In the genomic region with DNA sequence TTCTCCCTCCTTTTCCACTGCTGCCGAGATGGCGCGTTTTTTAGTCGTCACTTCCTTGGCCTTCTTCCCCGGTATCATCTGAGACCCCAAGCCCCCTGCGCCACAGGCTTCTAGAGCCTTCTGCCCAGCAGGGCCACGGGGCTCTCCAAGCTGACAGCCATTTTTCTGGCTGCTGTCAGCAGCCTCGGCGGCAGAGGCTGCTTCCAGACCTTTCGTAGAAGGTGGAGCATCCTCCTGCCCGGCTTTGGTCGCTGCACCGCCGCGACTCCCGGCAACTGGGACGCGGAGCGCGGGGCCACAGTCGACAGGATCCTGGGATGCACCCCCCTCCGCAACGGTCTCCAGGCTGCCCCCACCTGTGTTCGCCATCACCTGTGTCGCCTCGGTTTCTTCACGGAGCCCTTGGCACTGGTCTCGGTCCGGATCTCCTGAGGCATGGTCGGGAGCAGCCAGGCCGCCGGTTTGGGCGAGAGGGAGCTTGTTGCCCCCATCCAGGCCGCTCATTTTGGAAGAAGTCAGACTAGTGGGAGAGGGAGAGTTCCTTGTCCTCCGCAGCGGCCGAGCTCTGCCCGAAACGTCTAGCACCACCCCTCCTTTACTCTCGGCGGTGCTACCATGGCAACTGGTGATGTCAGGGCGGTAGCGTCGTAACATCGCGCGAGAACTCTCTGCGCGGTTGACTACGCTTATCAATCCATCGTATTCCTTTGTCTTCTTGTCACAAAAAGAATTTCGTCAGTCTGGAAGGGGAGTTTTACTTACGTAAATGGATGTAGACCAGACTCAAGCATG, we compare ENCODE assay signal across 1 cellular context.
TF ChIP-seq lines count a peak whose summit lies in the region.

A gene (minus strand): TSS at position 571 of the 792 bp plus-strand sequence. CDS start 67 bp downstream, at position 504.

TF ChIP-seq in K562, 482 proteins besides CTCF, POLR2A, EP300 and RAD21 (continued from another document and continues in another):
- TF ChIP-seq, protein P1, sequence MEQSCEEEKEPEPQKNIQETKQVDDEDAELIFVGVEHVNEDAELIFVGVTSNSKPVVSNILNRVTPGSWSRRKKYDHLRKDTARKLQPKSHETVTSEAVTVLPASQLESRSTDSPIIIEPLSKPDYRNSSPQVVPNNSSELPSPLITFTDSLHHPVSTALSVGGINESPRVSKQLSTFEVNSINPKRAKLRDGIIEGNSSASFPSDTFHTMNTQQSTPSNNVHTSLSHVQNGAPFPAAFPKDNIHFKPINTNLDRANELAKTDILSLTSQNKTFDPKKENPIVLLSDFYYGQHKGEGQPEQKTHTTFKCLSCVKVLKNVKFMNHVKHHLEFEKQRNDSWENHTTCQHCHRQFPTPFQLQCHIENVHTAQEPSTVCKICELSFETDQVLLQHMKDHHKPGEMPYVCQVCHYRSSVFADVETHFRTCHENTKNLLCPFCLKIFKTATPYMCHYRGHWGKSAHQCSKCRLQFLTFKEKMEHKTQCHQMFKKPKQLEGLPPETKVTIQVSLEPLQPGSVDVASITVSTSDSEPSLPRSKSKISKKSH (CRISPR knock-in tag; IDR thresholded peaks at IDR 0.05): no peak
- TF ChIP-seq TSC22D4 (tag; IDR thresholded peaks at IDR 0.05): no peak
- TF ChIP-seq NCOA6 (IDR thresholded peaks at IDR 0.05): no peak
- no peak for TF ChIP-seq TRIM28 (IDR thresholded peaks at IDR 0.05)
- TF ChIP-seq ZNF408 (CRISPR knock-in tag; IDR thresholded peaks at IDR 0.05; ENCODE audit: low read depth): no peak
- TF ChIP-seq CBX1 (IDR thresholded peaks at IDR 0.05; ENCODE audit: low read depth): no peak
- TF ChIP-seq TBP (optimal IDR thresholded peaks at IDR 0.05; ENCODE audit: low read depth, low read length): peak; percentile 78
- TF ChIP-seq, protein P2, sequence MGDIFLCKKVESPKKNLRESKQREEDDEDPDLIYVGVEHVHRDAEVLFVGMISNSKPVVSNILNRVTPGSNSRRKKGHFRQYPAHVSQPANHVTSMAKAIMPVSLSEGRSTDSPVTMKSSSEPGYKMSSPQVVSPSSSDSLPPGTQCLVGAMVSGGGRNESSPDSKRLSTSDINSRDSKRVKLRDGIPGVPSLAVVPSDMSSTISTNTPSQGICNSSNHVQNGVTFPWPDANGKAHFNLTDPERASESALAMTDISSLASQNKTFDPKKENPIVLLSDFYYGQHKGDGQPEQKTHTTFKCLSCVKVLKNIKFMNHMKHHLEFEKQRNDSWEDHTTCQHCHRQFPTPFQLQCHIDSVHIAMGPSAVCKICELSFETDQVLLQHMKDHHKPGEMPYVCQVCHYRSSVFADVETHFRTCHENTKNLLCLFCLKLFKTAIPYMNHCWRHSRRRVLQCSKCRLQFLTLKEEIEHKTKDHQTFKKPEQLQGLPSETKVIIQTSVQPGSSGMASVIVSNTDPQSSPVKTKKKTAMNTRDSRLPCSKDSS (IDR thresholded peaks at IDR 0.05; ENCODE audit: low read depth, partially characterized antibody): no peak
- TF ChIP-seq, protein P3, sequence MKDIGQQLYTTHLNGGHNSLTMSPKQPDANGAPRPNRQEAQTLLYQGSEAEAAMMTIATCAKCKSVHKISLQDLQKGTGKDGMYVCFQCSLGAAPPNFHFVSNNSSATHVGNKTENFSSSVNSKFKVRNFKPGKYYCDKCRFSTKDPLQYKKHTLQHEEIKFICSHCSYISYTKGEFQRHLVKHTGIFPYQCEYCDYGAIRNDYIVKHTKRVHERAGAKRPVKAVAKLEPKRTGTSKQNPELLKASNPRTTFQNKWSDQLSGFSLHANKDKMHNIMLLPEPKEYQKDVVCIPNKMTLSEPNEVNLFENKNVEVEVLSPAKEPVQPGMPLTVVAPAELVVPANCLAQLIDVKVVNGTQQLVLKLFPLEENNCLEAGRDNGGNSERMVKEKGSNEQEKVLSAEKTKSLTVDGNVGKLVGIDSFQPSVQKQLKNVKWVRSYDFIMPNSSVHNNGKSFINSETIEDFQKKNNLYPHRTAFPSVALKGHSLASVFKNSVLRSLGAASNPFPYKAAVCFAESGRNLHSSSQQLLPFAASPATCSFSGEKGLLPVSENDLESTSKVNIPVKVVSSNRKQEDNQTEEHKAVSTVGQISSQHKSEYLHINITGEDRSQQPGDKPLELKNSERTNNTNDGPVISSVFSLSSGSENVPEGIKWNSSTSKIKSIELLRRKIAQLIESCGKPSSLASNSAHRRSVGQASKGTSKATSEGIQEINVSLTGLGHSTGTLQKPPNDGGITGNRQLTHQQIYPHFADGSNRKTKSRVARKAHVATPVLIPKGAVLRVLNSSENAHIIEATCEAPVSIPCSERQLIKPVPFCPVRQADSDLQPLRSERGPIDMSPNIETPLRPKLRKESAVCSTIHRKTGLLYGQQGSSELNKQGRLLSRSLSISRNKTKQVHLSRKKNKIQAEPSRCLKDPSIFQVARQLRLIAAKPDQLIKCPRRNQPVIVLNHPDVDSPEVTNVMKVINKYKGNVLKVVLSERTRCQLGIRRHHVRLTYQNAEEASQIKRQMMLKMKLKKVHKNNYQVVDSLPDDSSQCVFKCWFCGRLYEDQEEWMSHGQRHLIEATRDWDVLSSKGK (CRISPR knock-in tag; IDR thresholded peaks at IDR 0.05): no peak
- no peak for TF ChIP-seq ZNF79 (CRISPR knock-in tag; IDR thresholded peaks at IDR 0.05; ENCODE audit: low read depth)
- TF ChIP-seq, protein P4, sequence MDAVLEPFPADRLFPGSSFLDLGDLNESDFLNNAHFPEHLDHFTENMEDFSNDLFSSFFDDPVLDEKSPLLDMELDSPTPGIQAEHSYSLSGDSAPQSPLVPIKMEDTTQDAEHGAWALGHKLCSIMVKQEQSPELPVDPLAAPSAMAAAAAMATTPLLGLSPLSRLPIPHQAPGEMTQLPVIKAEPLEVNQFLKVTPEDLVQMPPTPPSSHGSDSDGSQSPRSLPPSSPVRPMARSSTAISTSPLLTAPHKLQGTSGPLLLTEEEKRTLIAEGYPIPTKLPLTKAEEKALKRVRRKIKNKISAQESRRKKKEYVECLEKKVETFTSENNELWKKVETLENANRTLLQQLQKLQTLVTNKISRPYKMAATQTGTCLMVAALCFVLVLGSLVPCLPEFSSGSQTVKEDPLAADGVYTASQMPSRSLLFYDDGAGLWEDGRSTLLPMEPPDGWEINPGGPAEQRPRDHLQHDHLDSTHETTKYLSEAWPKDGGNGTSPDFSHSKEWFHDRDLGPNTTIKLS (IDR thresholded peaks at IDR 0.05; ENCODE audit: borderline replicate concordance, low read depth): peak; percentile 20; the same call in 1 of the 2 replicates
- no peak for TF ChIP-seq ESRRB (CRISPR knock-in tag; IDR thresholded peaks at IDR 0.05; ENCODE audit: borderline replicate concordance)
- TF ChIP-seq MAZ (CRISPR knock-in tag; conservative IDR thresholded peaks at IDR 0.05 in 1 of 2, IDR thresholded peaks at IDR 0.05 in 1 of 2): no peak
- TF ChIP-seq STAG1 (CRISPR knock-in tag; IDR thresholded peaks at IDR 0.05; ENCODE audit: borderline replicate concordance): no peak
- no peak for TF ChIP-seq ILK (tag; IDR thresholded peaks at IDR 0.05; ENCODE audit: borderline replicate concordance, low read depth)
- TF ChIP-seq, protein P5, sequence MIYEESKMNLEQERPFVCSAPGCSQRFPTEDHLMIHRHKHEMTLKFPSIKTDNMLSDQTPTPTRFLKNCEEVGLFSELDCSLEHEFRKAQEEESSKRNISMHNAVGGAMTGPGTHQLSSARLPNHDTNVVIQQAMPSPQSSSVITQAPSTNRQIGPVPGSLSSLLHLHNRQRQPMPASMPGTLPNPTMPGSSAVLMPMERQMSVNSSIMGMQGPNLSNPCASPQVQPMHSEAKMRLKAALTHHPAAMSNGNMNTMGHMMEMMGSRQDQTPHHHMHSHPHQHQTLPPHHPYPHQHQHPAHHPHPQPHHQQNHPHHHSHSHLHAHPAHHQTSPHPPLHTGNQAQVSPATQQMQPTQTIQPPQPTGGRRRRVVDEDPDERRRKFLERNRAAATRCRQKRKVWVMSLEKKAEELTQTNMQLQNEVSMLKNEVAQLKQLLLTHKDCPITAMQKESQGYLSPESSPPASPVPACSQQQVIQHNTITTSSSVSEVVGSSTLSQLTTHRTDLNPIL (CRISPR knock-in tag; IDR thresholded peaks at IDR 0.05): no peak
- TF ChIP-seq, protein P6, sequence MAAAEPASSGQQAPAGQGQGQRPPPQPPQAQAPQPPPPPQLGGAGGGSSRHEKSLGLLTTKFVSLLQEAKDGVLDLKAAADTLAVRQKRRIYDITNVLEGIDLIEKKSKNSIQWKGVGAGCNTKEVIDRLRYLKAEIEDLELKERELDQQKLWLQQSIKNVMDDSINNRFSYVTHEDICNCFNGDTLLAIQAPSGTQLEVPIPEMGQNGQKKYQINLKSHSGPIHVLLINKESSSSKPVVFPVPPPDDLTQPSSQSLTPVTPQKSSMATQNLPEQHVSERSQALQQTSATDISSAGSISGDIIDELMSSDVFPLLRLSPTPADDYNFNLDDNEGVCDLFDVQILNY (CRISPR knock-in tag; IDR thresholded peaks at IDR 0.05): no peak
- no peak for TF ChIP-seq KDM4B (IDR thresholded peaks at IDR 0.05; ENCODE audit: borderline replicate concordance in 2 of 2, low read depth in 1 of 2)
- TF ChIP-seq ZFX (CRISPR knock-in tag; IDR thresholded peaks at IDR 0.05): peak; percentile 69
- peak; percentile 72 for TF ChIP-seq POLR2G (IDR thresholded peaks at IDR 0.05; ENCODE audit: low read depth, low read length)
- TF ChIP-seq, protein P7, sequence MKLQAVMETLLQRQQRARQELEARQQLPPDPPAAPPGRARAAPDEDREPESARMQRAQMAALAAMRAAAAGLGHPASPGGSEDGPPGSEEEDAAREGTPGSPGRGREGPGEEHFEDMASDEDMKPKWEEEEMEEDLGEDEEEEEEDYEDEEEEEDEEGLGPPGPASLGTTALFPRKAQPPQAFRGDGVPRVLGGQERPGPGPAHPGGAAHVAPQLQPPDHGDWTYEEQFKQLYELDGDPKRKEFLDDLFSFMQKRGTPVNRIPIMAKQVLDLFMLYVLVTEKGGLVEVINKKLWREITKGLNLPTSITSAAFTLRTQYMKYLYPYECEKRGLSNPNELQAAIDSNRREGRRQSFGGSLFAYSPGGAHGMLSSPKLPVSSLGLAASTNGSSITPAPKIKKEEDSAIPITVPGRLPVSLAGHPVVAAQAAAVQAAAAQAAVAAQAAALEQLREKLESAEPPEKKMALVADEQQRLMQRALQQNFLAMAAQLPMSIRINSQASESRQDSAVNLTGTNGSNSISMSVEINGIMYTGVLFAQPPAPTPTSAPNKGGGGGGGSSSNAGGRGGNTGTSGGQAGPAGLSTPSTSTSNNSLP (IDR thresholded peaks at IDR 0.05; ENCODE audit: borderline replicate concordance, low read depth, low read length): no peak
- TF ChIP-seq SIX5 (IDR thresholded peaks at IDR 0.05; ENCODE audit: borderline replicate concordance in 1 of 2, insufficient read depth in 1 of 2, low read depth in 1 of 2, low read length in 2 of 2): no peak
- no peak for TF ChIP-seq NCOA2 (IDR thresholded peaks at IDR 0.05; ENCODE audit: partially characterized antibody in 2 of 2)
- TF ChIP-seq, protein P8, sequence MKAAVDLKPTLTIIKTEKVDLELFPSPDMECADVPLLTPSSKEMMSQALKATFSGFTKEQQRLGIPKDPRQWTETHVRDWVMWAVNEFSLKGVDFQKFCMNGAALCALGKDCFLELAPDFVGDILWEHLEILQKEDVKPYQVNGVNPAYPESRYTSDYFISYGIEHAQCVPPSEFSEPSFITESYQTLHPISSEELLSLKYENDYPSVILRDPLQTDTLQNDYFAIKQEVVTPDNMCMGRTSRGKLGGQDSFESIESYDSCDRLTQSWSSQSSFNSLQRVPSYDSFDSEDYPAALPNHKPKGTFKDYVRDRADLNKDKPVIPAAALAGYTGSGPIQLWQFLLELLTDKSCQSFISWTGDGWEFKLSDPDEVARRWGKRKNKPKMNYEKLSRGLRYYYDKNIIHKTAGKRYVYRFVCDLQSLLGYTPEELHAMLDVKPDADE (conservative IDR thresholded peaks at IDR 0.05; ENCODE audit: control insufficient read depth, low read depth, low read length): no peak; the same call in 1 of the 2 replicates
- no peak for TF ChIP-seq ZBTB8A (IDR thresholded peaks at IDR 0.05; ENCODE audit: partially characterized antibody)
- no peak for TF ChIP-seq NFYB (IDR thresholded peaks at IDR 0.05; ENCODE audit: extremely low read depth, insufficient read length)
- no peak for TF ChIP-seq NBN (IDR thresholded peaks at IDR 0.05; ENCODE audit: low read depth)
- TF ChIP-seq RNF2 (IDR thresholded peaks at IDR 0.05): no peak
- no peak for TF ChIP-seq ZNF140 (CRISPR knock-in tag; IDR thresholded peaks at IDR 0.05)
- TF ChIP-seq CREBBP (IDR thresholded peaks at IDR 0.05; ENCODE audit: low read depth, low read length): no peak
- peak; percentile 86 for TF ChIP-seq C11orf30 (IDR thresholded peaks at IDR 0.05; ENCODE audit: low read depth)
- no peak for TF ChIP-seq PHTF2 (CRISPR knock-in tag; IDR thresholded peaks at IDR 0.05)
- TF ChIP-seq MYNN (IDR thresholded peaks at IDR 0.05): no peak
- TF ChIP-seq MYNN (CRISPR knock-in tag; IDR thresholded peaks at IDR 0.05): no peak
- TF ChIP-seq HOXB6 (CRISPR knock-in tag; IDR thresholded peaks at IDR 0.05; ENCODE audit: borderline replicate concordance): no peak
- TF ChIP-seq SP1 (CRISPR knock-in tag; IDR thresholded peaks at IDR 0.05): no peak
- no peak for TF ChIP-seq RHOXF2B (CRISPR knock-in tag; conservative IDR thresholded peaks at IDR 0.05)
- no peak for TF ChIP-seq POLR2AphosphoS5 (IDR thresholded peaks at IDR 0.05; ENCODE audit: control insufficient read depth, insufficient read depth, low read depth, low read length)
- no peak for TF ChIP-seq ILF3 (IDR thresholded peaks at IDR 0.05; ENCODE audit: borderline replicate concordance)
- TF ChIP-seq SIN3A (IDR thresholded peaks at IDR 0.05; ENCODE audit: borderline replicate concordance in 2 of 2, control insufficient read depth in 1 of 2, low read depth in 2 of 2, low read length in 2 of 2): 0 out of 4 replicates have a peak, but pooled peaks of 1 of the 2 experiments have one; percentile 13
- no peak for TF ChIP-seq ZNF785 (CRISPR knock-in tag; IDR thresholded peaks at IDR 0.05)
- no peak for TF ChIP-seq ZNF146 (CRISPR knock-in tag; IDR thresholded peaks at IDR 0.05; ENCODE audit: unreplicated experiment)
- TF ChIP-seq KLF13 (tag; IDR thresholded peaks at IDR 0.05; ENCODE audit: borderline replicate concordance, low read depth): no peak
- TF ChIP-seq MEF2D (tag; conservative IDR thresholded peaks at IDR 0.05; ENCODE audit: low read depth): no peak
- TF ChIP-seq, protein P9, sequence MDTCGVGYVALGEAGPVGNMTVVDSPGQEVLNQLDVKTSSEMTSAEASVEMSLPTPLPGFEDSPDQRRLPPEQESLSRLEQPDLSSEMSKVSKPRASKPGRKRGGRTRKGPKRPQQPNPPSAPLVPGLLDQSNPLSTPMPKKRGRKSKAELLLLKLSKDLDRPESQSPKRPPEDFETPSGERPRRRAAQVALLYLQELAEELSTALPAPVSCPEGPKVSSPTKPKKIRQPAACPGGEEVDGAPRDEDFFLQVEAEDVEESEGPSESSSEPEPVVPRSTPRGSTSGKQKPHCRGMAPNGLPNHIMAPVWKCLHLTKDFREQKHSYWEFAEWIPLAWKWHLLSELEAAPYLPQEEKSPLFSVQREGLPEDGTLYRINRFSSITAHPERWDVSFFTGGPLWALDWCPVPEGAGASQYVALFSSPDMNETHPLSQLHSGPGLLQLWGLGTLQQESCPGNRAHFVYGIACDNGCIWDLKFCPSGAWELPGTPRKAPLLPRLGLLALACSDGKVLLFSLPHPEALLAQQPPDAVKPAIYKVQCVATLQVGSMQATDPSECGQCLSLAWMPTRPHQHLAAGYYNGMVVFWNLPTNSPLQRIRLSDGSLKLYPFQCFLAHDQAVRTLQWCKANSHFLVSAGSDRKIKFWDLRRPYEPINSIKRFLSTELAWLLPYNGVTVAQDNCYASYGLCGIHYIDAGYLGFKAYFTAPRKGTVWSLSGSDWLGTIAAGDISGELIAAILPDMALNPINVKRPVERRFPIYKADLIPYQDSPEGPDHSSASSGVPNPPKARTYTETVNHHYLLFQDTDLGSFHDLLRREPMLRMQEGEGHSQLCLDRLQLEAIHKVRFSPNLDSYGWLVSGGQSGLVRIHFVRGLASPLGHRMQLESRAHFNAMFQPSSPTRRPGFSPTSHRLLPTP (IDR thresholded peaks at IDR 0.05; ENCODE audit: borderline replicate concordance, extremely low read depth, insufficient read length): no peak
- no peak for TF ChIP-seq NONO (IDR thresholded peaks at IDR 0.05; ENCODE audit: low read depth in 2 of 2, low read length in 1 of 2)
